In genomic region chr14:35117112-35117511, GRCh38 we compare ENCODE assay signal across 1 cellular context.
TF ChIP-seq lines count a peak whose summit lies in the region.

No MANE protein-coding gene starts in this region.

TF ChIP-seq in GM23338, 12 proteins besides CTCF, POLR2A, EP300 and RAD21:
- TF ChIP-seq REST (IDR thresholded peaks at IDR 0.05; ENCODE audit: unreplicated experiment) (no peak), EZH2phosphoT487 (IDR thresholded peaks at IDR 0.05; ENCODE audit: unreplicated experiment) (no peak), NANOG (IDR thresholded peaks at IDR 0.05; ENCODE audit: borderline replicate concordance) (no peak)
